In the genomic region with DNA sequence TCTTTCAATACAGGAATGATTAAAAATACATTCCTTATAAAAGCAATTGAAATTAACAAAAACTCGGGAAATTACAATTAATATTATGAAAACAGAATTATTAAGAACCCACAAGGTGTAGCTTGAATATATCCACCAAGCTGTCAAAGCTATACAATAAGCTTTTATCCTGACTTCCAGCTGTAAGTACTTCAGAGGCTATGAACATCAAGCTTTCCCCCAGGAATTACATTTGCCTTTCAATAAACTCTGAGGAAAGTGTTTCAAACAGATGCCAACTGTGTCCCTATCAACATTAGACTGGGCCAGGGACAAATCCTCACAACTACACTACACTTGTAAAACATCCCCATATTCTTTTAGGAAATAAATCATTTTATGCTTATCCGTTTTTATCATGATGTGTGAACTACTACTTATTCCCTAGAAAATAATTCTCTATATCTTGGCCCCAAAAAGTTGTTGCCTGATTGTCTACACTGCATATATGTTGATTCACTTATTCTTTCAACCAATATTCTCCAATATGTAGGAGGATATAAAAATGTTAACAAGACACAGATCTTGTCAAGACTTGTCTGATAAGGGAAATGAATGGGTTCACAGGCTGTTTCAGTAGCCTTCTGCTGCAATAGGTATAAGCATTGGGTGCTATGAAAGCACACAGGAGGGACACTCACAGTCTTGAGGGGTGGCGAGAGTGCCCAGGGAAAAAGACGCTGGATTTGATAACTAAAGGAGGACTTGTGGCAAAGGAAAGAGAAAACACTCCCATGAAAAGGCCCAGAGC, we compare ENCODE assay signal across 17 cellular contexts.
DNase-seq lines count a peak whose midpoint lies in the region; ATAC-seq and TF ChIP-seq lines count a peak whose summit lies in the region.
"Had no signal": no experiment of that assay in that cellular context is flagged by ENCODE, and none has a peak within 500 bp of the region (broad histone marks: within the 10 kb centered on the region; RNA-seq: fewer than 3 reads in every experiment).

No MANE protein-coding gene starts in this region.

- no peaks in the 10 kb centered on the region for H3K27me3 ChIP-seq in breast epithelium
- no peaks in the 10 kb centered on the region for H3K27me3 ChIP-seq in foreskin keratinocyte
- H3K27me3 ChIP-seq in colonic mucosa = no peaks in the 10 kb centered on the region
- H3K27me3 ChIP-seq: BLaER1 treated with 17β-estradiol and CSF1 and Interleukin-3, amounts not matched to agents 10 nM and 100 nM had no signal

- ATAC-seq in foreskin keratinocyte = peak; percentile 58
- ATAC-seq in HG03460 (IDR thresholded peaks at IDR 0.05; ENCODE audit: unreplicated experiment) = no peak
- ATAC-seq in HG02571 (IDR thresholded peaks at IDR 0.05; ENCODE audit: unreplicated experiment) = no peak
- ATAC-seq: CD8-positive, alpha-beta T cell; HCT116; Right ventricle myocardium inferior; T-helper 17 cell had no signal

- H3K36me3 ChIP-seq in breast epithelium = no peaks in the 10 kb centered on the region
- no peaks in the 10 kb centered on the region for H3K36me3 ChIP-seq in colonic mucosa
- H3K36me3 ChIP-seq: BLaER1 treated with 17β-estradiol and CSF1 and Interleukin-3, amounts not matched to agents 10 nM and 100 nM had no signal

- H3K9me3 ChIP-seq in breast epithelium (no peaks in the 10 kb centered on the region), colonic mucosa (no peaks in the 10 kb centered on the region)
- H3K9me3 ChIP-seq: BLaER1 treated with 17β-estradiol and CSF1 and Interleukin-3, amounts not matched to agents 10 nM and 100 nM had no signal

- POLR2A ChIA-PET in MCF 10A (lab: Yijun Ruan, JAX) = no interaction called here

- H3K4me1 ChIP-seq in breast epithelium (no peaks in the 10 kb centered on the region), foreskin keratinocyte (peaks cover 5% of the 10 kb centered on the region), colonic mucosa (no peaks in the 10 kb centered on the region)

- H3K27ac ChIP-seq in breast epithelium (no peak overlapping the region), foreskin keratinocyte (no peak overlapping the region), colonic mucosa (no peak overlapping the region)

- no TSS peak for BruUV-seq in MCF 10A (replicated peaks; lab: Mats Ljungman, UMichigan)

- TF ChIP-seq CTCF in MCF 10A (IDR thresholded peaks at IDR 0.05; ENCODE audit: unreplicated experiment) (no peak), breast epithelium (IDR thresholded peaks at IDR 0.05) (no peak), foreskin keratinocyte (conservative IDR thresholded peaks at IDR 0.05) (no peak), colonic mucosa (IDR thresholded peaks at IDR 0.05) (no peak)

- no peak overlapping the region for H3K4me3 Mint-ChIP-seq in MCF 10A (ENCODE audit: unreplicated experiment)
- H3K4me3 Mint-ChIP-seq: CD8-positive, alpha-beta T cell; T-helper 17 cell had no signal

- peaks cover 8% of the 10 kb centered on the region for H3K4me1 Mint-ChIP-seq in MCF 10A (ENCODE audit: insufficient read depth, unreplicated experiment)
- H3K4me1 Mint-ChIP-seq: T-helper 17 cell had no signal

- TF ChIP-seq POLR2A in breast epithelium (IDR thresholded peaks at IDR 0.05) = no peak

- no peak overlapping the region for H3K4me3 ChIP-seq in breast epithelium
- H3K4me3 ChIP-seq in colonic mucosa = no peak overlapping the region
- H3K4me3 ChIP-seq: BLaER1 treated with 17β-estradiol and CSF1 and Interleukin-3, amounts not matched to agents 10 nM and 100 nM had no signal

- CTCF ChIA-PET in MCF 10A (lab: Yijun Ruan, JAX) = interaction anchor here (1.5 kb wide), 1 partner anchor 13 kb away, joined by 3 read pairs; no protein-coding TSS in a partner anchor

- peak overlapping the region; percentile 25 for H3K27ac Mint-ChIP-seq in MCF 10A (ENCODE audit: low read depth, unreplicated experiment)
- H3K27ac Mint-ChIP-seq: CD8-positive, alpha-beta T cell; T-helper 17 cell had no signal

- no peaks in the 10 kb centered on the region for H3K36me3 Mint-ChIP-seq in MCF 10A (ENCODE audit: insufficient read depth, unreplicated experiment)
- H3K36me3 Mint-ChIP-seq: CD8-positive, alpha-beta T cell had no signal

- H3K27me3 Mint-ChIP-seq in MCF 10A (ENCODE audit: insufficient read depth, unreplicated experiment) = no peaks in the 10 kb centered on the region
- H3K27me3 Mint-ChIP-seq: T-helper 17 cell had no signal

- DNase-seq in MCF 10A (ENCODE audit: unreplicated experiment) = no peak
- no peak for DNase-seq in breast epithelium (ENCODE audit: low spot score in 2 of 2)
- peak; percentile 4 for DNase-seq in NCI-H226
- peak in 1 of 2 donors; percentile 51 for DNase-seq in foreskin keratinocyte
- no peak for DNase-seq in colonic mucosa
- DNase-seq: CD8-positive, alpha-beta T cell; DMS79 treated with DMSO at 0.1 percent for 48 hours; NCI-H1417; NCI-H187 treated with DMSO at 0.1 percent for 48 hours; NCI-H526 treated with DMSO at 0.1 percent for 48 hours; NK-92 treated with Interleukin-12 subunit alpha and Interleukin-12 subunit beta, amount 100 ng/mL, for 24 hours; T-helper 17 cell had no signal

- intact Hi-C loops in MCF 10A (cut with micrococcal nuclease) (no loop called here), breast epithelium (cut with DNase I; ENCODE audit: low total_unique reads) (no loop called here), colonic mucosa (cut with DNase I) (no loop called here)

- no peaks in the 10 kb centered on the region for H3K9me3 Mint-ChIP-seq in MCF 10A (ENCODE audit: unreplicated experiment)
- H3K9me3 Mint-ChIP-seq: CD8-positive, alpha-beta T cell had no signal

- no peak overlapping the region for H3K9ac ChIP-seq in colonic mucosa (ENCODE audit: low read depth in 2 of 2, low read length in 2 of 2)
- H3K9ac ChIP-seq: BLaER1 treated with 17β-estradiol and CSF1 and Interleukin-3, amounts not matched to agents 10 nM and 100 nM had no signal
